Comparison of ENCODE assay signal across 8 cellular contexts in genomic region chr10:15097011-15097812, GRCh38. TPM values are rescaled to one million over a fixed set of nuclear protein-coding genes. Genes with fewer than 3 reads are reported as not detected.
DNase-seq lines count a peak whose midpoint lies in the region; ATAC-seq and TF ChIP-seq lines count a peak whose summit lies in the region.

Gene RPP38 (plus strand): TSS chr10:15097355. CDS start chr10:15103315, 5,960 bp downstream.

- H3K4me3 ChIP-seq in fibroblast of mammary gland (ENCODE audit: control insufficient read depth, low read depth, low read length): peak within 1 kb of the TSS; percentile 88

- peak within 1 kb of the TSS; percentile 99 for H3K4me3 Mint-ChIP-seq in activated T-helper 17 cell treated with anti-CD3 and anti-CD28 coated beads, Interleukin-2, amount 50 U/mL, for 72 hours
- peak within 1 kb of the TSS; percentile 94 to 99 (median 96) for H3K4me3 Mint-ChIP-seq in naive thymus-derived CD8-positive, alpha-beta T cell
- peak within 1 kb of the TSS; percentile 90 to 96 for H3K4me3 Mint-ChIP-seq in stimulated activated naive B cell treated with anti-CD40 and anti-IgM and Interleukin-4, amounts not matched to agents 10 μg/mL and 1 μg/mL and 100 μg/mL, for 72 hours

- ATAC-seq in activated T-helper 17 cell treated with anti-CD3 and anti-CD28 coated beads, Interleukin-2, amount 50 U/mL, for 72 hours (replicated peaks): peak; percentile 85
- peak; percentile 80 to 81 for ATAC-seq in naive thymus-derived CD8-positive, alpha-beta T cell
- peak; percentile 92 to 93 for ATAC-seq in stimulated activated naive B cell treated with anti-CD40 and anti-IgM and Interleukin-4, amounts not matched to agents 10 μg/mL and 1 μg/mL and 100 μg/mL, for 72 hours (replicated peaks)

- H3K4me1 Mint-ChIP-seq in activated T-helper 17 cell treated with anti-CD3 and anti-CD28 coated beads, Interleukin-2, amount 50 U/mL, for 72 hours: peaks cover 20% of the 10 kb centered on the region
- H3K4me1 Mint-ChIP-seq in naive thymus-derived CD8-positive, alpha-beta T cell: peaks cover 22 to 41% (median 36%) of the 10 kb centered on the region in 4 donors
- peaks cover 18 to 42% of the 10 kb centered on the region in 2 donors for H3K4me1 Mint-ChIP-seq in stimulated activated naive B cell treated with anti-CD40 and anti-IgM and Interleukin-4, amounts not matched to agents 10 μg/mL and 1 μg/mL and 100 μg/mL, for 72 hours

- DNase-seq in EL (peak; percentile 97), GOT3 (lab: John Stamatoyannopoulos, UW) (peak; percentile 91), LHCN-M2 (ENCODE audit: low read depth) (peak; percentile 95), RWPE1 (ENCODE audit: low spot score) (peak; percentile 98), fibroblast of mammary gland (ENCODE audit: low read depth) (peak; percentile 94)
- DNase-seq in naive thymus-derived CD8-positive, alpha-beta T cell: peak; percentile 85 to 99 (median 94)
- peak; percentile 94 for DNase-seq in stimulated activated naive B cell treated with anti-CD40 and anti-IgM and Interleukin-4, amounts not matched to agents 10 μg/mL and 1 μg/mL and 100 μg/mL, for 72 hours

- peaks cover 50% of the 10 kb centered on the region for H3K36me3 Mint-ChIP-seq in activated T-helper 17 cell treated with anti-CD3 and anti-CD28 coated beads, Interleukin-2, amount 50 U/mL, for 72 hours (ENCODE audit: low read depth)
- peaks cover 0 to 14% (median 0%) of the 10 kb centered on the region in 3 donors for H3K36me3 Mint-ChIP-seq in naive thymus-derived CD8-positive, alpha-beta T cell
- peaks cover 8 to 29% of the 10 kb centered on the region in 2 donors for H3K36me3 Mint-ChIP-seq in stimulated activated naive B cell treated with anti-CD40 and anti-IgM and Interleukin-4, amounts not matched to agents 10 μg/mL and 1 μg/mL and 100 μg/mL, for 72 hours

- H3K27ac ChIP-seq in RWPE1: peak within 1 kb of the TSS; percentile 98

- CTCF ChIA-PET in RWPE1 (lab: Yijun Ruan, JAX): interaction anchor here (0.6 kb wide), 1 partner anchor 187 kb away, joined by 3 read pairs; no protein-coding TSS in a partner anchor

- H3K27me3 Mint-ChIP-seq in activated T-helper 17 cell treated with anti-CD3 and anti-CD28 coated beads, Interleukin-2, amount 50 U/mL, for 72 hours: no peaks in the 10 kb centered on the region
- no peaks in the 10 kb centered on the region for H3K27me3 Mint-ChIP-seq in naive thymus-derived CD8-positive, alpha-beta T cell
- peaks cover 0 to 1% of the 10 kb centered on the region in 2 donors for H3K27me3 Mint-ChIP-seq in stimulated activated naive B cell treated with anti-CD40 and anti-IgM and Interleukin-4, amounts not matched to agents 10 μg/mL and 1 μg/mL and 100 μg/mL, for 72 hours

- peak within 1 kb of the TSS; percentile 100 for H3K27ac Mint-ChIP-seq in activated T-helper 17 cell treated with anti-CD3 and anti-CD28 coated beads, Interleukin-2, amount 50 U/mL, for 72 hours
- H3K27ac Mint-ChIP-seq in naive thymus-derived CD8-positive, alpha-beta T cell: peak within 1 kb of the TSS; percentile 96 to 99 (median 98)
- peak within 1 kb of the TSS; percentile 97 for H3K27ac Mint-ChIP-seq in stimulated activated naive B cell treated with anti-CD40 and anti-IgM and Interleukin-4, amounts not matched to agents 10 μg/mL and 1 μg/mL and 100 μg/mL, for 72 hours

- TF ChIP-seq CTCF in RWPE1 (conservative IDR thresholded peaks at IDR 0.05; ENCODE audit: low read depth) (no peak), fibroblast of mammary gland (conservative IDR thresholded peaks at IDR 0.05; ENCODE audit: control insufficient read depth, insufficient read depth, low read depth, low read length) (no peak)

- H3K9me3 Mint-ChIP-seq in activated T-helper 17 cell treated with anti-CD3 and anti-CD28 coated beads, Interleukin-2, amount 50 U/mL, for 72 hours: no peaks in the 10 kb centered on the region
- no peaks in the 10 kb centered on the region for H3K9me3 Mint-ChIP-seq in naive thymus-derived CD8-positive, alpha-beta T cell
- H3K9me3 Mint-ChIP-seq in stimulated activated naive B cell treated with anti-CD40 and anti-IgM and Interleukin-4, amounts not matched to agents 10 μg/mL and 1 μg/mL and 100 μg/mL, for 72 hours: peaks cover 0 to 2% of the 10 kb centered on the region in 2 donors

- POLR2A ChIA-PET in RWPE1 (lab: Yijun Ruan, JAX; ENCODE audit: low non-redundant PET): no interaction called here
- POLR2A ChIA-PET in naive thymus-derived CD8-positive, alpha-beta T cell (lab: Charles Lee): interaction anchor here (0.6 to 1.4 kb wide), 6 partner anchors 9 to 218 kb away, joined by 3 to 6 read pairs (median 4); partner anchors contain the start of genes NMT2 and SUV39H2

RNA-seq across cellular contexts. Expression of gene RPP38, which starts in this region (rescaled TPM):
- 14.3 and 15.1 TPM in 2 replicates for total RNA-seq in LHCN-M2 (2014; rRNA removed)
- 12.3 TPM for polyA plus RNA-seq in LHCN-M2 (2012)
- 10 to 100 TPM in 1 of 2 donors, 1 to 10 TPM in 1; 9.3 to 18.3 TPM for total RNA-seq in activated T-helper 17 cell treated with anti-CD3 and anti-CD28 coated beads, Interleukin-2, amount 50 U/mL, for 72 hours
- 10 to 100 TPM; 15.0 to 15.5 TPM for total RNA-seq in naive thymus-derived CD8-positive, alpha-beta T cell
- 10 to 100 TPM; 19.9 to 32.0 (median 21.3) TPM for polyA plus RNA-seq in naive thymus-derived CD8-positive, alpha-beta T cell

Comparison
In these comparisons a context has a peak if more than half of its experiments do, and no peak if none do; other contexts are left out.
1. Peak in every context shown above with its lines: DNase-seq, ATAC-seq, H3K4me3 ChIP-seq and H3K27ac ChIP-seq.